ENCODE assay signal across 8 cellular contexts in the genomic region with DNA sequence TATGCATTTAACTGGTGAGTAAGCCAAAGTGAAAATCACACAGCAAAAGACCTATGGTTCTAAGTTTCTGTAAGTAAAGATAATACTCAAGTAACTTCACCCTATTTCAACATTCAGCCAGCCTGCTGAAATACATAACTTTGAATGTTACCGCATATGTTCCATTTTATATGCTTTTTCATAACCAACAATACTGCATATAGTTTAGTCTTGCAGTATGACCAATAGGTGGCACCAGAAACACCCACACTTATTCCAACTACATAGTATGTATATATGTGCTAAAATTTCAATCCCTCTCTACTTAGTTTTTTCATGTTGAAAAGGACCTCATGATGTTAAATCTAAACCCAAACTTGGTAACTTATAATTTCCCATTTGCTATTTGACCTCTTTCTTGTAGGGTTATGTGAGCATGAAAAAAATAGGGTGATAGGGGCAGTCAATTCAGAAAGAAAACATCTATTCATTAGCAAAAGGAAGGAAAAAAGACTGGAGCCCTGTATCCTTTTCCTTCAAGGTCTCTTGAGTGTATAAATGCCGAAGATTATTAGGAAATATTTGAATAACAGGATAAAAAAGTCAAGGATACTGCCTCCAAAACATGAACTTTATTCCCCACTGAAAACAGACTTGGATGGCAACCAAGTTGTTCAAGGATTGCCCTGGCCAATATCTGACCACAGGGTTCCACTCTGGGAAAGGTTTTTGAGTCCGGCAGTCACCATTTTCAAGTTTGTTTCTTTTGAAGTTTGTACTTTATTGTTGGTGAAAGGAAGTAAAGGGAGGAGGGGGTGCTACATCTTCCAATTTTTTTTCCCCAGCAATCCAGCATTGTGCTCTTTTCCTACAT. TPM values are rescaled to one million over a fixed set of nuclear protein-coding genes. Genes with fewer than 3 reads are reported as not detected.
DNase-seq lines count a peak whose midpoint lies in the region; ATAC-seq and TF ChIP-seq lines count a peak whose summit lies in the region.

No MANE protein-coding gene starts in this region.

- H3K4me3 ChIP-seq in fibroblast of mammary gland (ENCODE audit: control insufficient read depth, low read depth, low read length) (no peak overlapping the region), smooth muscle cell (no peak overlapping the region)

- CTCF ChIA-PET in activated naive CD4-positive, alpha-beta T cell treated with anti-CD3 and anti-CD28 coated beads for 36 hours (lab: Charles Lee) = interaction anchor here (0.6 kb wide), 1 partner anchor 441 kb away, joined by 3 read pairs; no protein-coding TSS in a partner anchor
- CTCF ChIA-PET in RWPE1 (lab: Yijun Ruan, JAX) = interaction anchor here (0.7 to 1.0 kb wide), 2 partner anchors 11 to 40 kb away, joined by 3 read pairs; no protein-coding TSS in a partner anchor

- H3K27me3 ChIP-seq in smooth muscle cell (ENCODE audit: low read depth) = no peaks in the 10 kb centered on the region

- no peaks in the 10 kb centered on the region for H3K4me1 Mint-ChIP-seq in activated naive CD4-positive, alpha-beta T cell treated with anti-CD3 and anti-CD28 coated beads for 36 hours (ENCODE audit: low read depth)

- no peak overlapping the region for H3K27ac Mint-ChIP-seq in activated naive CD4-positive, alpha-beta T cell treated with anti-CD3 and anti-CD28 coated beads for 36 hours

- TF ChIP-seq CTCF in RWPE1 (conservative IDR thresholded peaks at IDR 0.05; ENCODE audit: low read depth) (peak; percentile 79), fibroblast of mammary gland (conservative IDR thresholded peaks at IDR 0.05; ENCODE audit: control insufficient read depth, insufficient read depth, low read depth, low read length) (peak; percentile 72), smooth muscle cell (IDR thresholded peaks at IDR 0.05; ENCODE audit: borderline replicate concordance, insufficient read depth, poor library complexity, severe bottlenecking) (peak; percentile 58)

- no peaks in the 10 kb centered on the region for H3K36me3 Mint-ChIP-seq in activated naive CD4-positive, alpha-beta T cell treated with anti-CD3 and anti-CD28 coated beads for 36 hours (ENCODE audit: low read depth)

- peak; percentile 74 for ATAC-seq in HG03025 (IDR thresholded peaks at IDR 0.05; ENCODE audit: low FRiP score, unreplicated experiment)

- WGBS in smooth muscle cell (ENCODE audit: low lambda C conversion rate) = 73% methylated on average over 3 of the region's 3 CpGs

- no peak overlapping the region for H3K4me2 ChIP-seq in smooth muscle cell

- no peaks in the 10 kb centered on the region for H3F3A ChIP-seq in smooth muscle cell (ENCODE audit: low read depth)

- H3K4me3 Mint-ChIP-seq in activated naive CD4-positive, alpha-beta T cell treated with anti-CD3 and anti-CD28 coated beads for 36 hours = no peak overlapping the region

- H3K27me3 Mint-ChIP-seq in activated naive CD4-positive, alpha-beta T cell treated with anti-CD3 and anti-CD28 coated beads for 36 hours (ENCODE audit: low read depth) = no peaks in the 10 kb centered on the region

- no peak overlapping the region for H2AFZ ChIP-seq in smooth muscle cell (ENCODE audit: low read depth)

- no peaks in the 10 kb centered on the region for H3K9me3 ChIP-seq in smooth muscle cell (replicated peaks; ENCODE audit: low read depth)

- H3K9me3 Mint-ChIP-seq in activated naive CD4-positive, alpha-beta T cell treated with anti-CD3 and anti-CD28 coated beads for 36 hours = no peaks in the 10 kb centered on the region

- no peaks in the 10 kb centered on the region for H3K36me3 ChIP-seq in smooth muscle cell (ENCODE audit: low read depth)

- intact Hi-C loops in activated naive CD4-positive, alpha-beta T cell treated with anti-CD3 and anti-CD28 coated beads for 36 hours (cut with micrococcal nuclease) = loop anchor here (1.0 to 2.0 kb wide), 3 partner anchors 40 to 311 kb away; no protein-coding TSS in a partner anchor

- H3K79me2 ChIP-seq in smooth muscle cell (ENCODE audit: low read depth) = no peaks in the 10 kb centered on the region

- H3K9ac ChIP-seq in smooth muscle cell (ENCODE audit: low read depth) = no peak overlapping the region

- POLR2A ChIA-PET in RWPE1 (lab: Yijun Ruan, JAX; ENCODE audit: low non-redundant PET) = no interaction called here

- no peaks in the 10 kb centered on the region for H3K4me1 ChIP-seq in smooth muscle cell (ENCODE audit: low read depth)

- H4K20me1 ChIP-seq in smooth muscle cell (ENCODE audit: low read depth) = no peaks in the 10 kb centered on the region

- DNase-seq in activated naive CD4-positive, alpha-beta T cell treated with anti-CD3 and anti-CD28 coated beads for 36 hours = peak; percentile 19
- no peak for DNase-seq in activated naive CD4-positive, alpha-beta T cell treated with anti-CD3 and anti-CD28 coated beads, Interleukin-2, amount 50 U/mL, for 16 hours
- DNase-seq in RWPE1 (ENCODE audit: low spot score) = peak; percentile 26
- DNase-seq in fibroblast of mammary gland (ENCODE audit: low read depth) = peak; percentile 62
- DNase-seq in smooth muscle cell (lab: John Stamatoyannopoulos, UW; ENCODE audit: unreplicated experiment) = no peak
- DNase-seq in HK-2 (ENCODE audit: unreplicated experiment) = no peak
- DNase-seq in D341Med (ENCODE audit: low spot score) = no peak

- no peak overlapping the region for H3K27ac ChIP-seq in RWPE1
- no peak overlapping the region for H3K27ac ChIP-seq in smooth muscle cell (ENCODE audit: low read depth)

RNA-seq across cellular contexts. Expression of a gene that starts 23.8 kb away (rescaled TPM):
- under 1 TPM; 0.38 to 0.42 TPM for total RNA-seq in activated naive CD4-positive, alpha-beta T cell treated with anti-CD3 and anti-CD28 coated beads for 36 hours
- 5.8 and 6.6 TPM in 2 replicates for total RNA-seq in smooth muscle cell
- 1.8 and 2.8 TPM in 2 replicates for polyA plus RNA-seq in smooth muscle cell

RNA-seq across cellular contexts. Expression of a gene that starts 58.8 kb away (rescaled TPM):
- 10 to 100 TPM; 21.8 to 24.8 TPM for total RNA-seq in activated naive CD4-positive, alpha-beta T cell treated with anti-CD3 and anti-CD28 coated beads for 36 hours
- total RNA-seq in smooth muscle cell = 21.7 and 32.3 TPM in 2 replicates
- polyA plus RNA-seq in smooth muscle cell = 12.4 and 12.6 TPM in 2 replicates

Comparison
In these comparisons a context has a peak if more than half of its experiments do, and no peak if none do; other contexts are left out.
1. DNase-seq: peak in activated naive CD4-positive, alpha-beta T cell treated with anti-CD3 and anti-CD28 coated beads for 36 hours (single experiment), RWPE1 (single experiment) and fibroblast of mammary gland (single experiment); none in activated naive CD4-positive, alpha-beta T cell treated with anti-CD3 and anti-CD28 coated beads, Interleukin-2, amount 50 U/mL, for 16 hours (single experiment), smooth muscle cell (single experiment), HK-2 (single experiment) and D341Med (single experiment).
2. Peak in every context shown above with its lines, with median percentiles within 50 percentile points of each other: CTCF ChIP-seq.